16 cellular contexts compared by ENCODE assay signal in the genomic region with DNA sequence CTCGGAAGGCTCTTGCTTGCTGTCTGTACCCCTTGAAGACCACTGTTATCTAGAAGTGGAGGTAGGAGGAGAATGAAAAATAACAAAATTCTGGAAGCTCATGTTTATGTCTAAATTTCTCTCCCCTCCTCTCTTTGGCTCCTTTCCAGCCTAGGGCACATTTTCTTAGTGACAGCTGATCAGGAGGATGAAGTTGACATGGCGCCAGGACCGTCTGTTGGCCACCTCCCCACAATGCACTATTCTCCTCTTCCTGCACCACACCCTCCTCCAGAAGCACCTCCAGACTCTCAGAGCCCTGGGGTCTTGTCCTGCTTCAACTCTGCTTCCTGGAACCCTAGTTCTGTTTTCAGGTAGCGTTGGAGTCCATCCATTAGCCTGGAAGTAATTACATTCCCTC.
"Had no signal": no experiment of that assay in that cellular context is flagged by ENCODE, and none has a peak within 500 bp of the region (broad histone marks: within the 10 kb centered on the region; RNA-seq: fewer than 3 reads in every experiment).

No MANE protein-coding gene starts in this region.

- DNase-seq: KBM-7, MG63, NCI-H1105 treated with DMSO at 0.1 percent for 48 hours, NCI-H1417 treated with DMSO at 0.1 percent for 48 hours, NCI-H187 treated with DMSO at 0.1 percent for 48 hours, NCI-H2029 treated with DMSO at 0.1 percent for 48 hours, NCI-H226, NCI-H510A, NCI-H526 treated with DMSO at 0.1 percent for 48 hours, NCI-H748 treated with DMSO at 0.1 percent for 48 hours, Right ventricle myocardium superior, RPMI8226, SIG-M5, SK-N-SH, SW 1271, T-cell had no signal
